Comparison of ENCODE assay signal across 25 cellular contexts in the genomic region with DNA sequence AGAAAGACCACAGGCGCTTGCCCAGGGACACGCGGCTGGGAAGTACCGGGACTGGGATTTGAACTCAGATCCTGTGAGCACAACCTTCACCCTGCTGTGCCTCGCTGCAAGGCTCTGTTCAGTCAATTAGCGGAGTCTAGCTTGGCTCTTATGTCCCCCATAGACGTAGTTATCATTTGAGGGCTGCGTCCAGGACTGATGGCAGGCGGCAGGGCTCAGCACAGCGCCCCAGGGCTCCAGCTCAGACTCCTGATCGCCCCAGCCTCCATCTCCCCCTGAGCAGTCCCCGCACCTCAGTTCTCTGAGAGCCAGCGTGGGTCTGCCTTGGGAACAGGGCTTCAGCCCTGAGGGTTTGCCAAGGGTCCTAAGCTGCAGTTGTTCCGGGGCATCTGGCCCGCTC. TPM values are rescaled to one million over a fixed set of nuclear protein-coding genes. Genes with fewer than 3 reads are reported as not detected.
"Had no signal": no experiment of that assay in that cellular context is flagged by ENCODE, and none has a peak within 500 bp of the region (broad histone marks: within the 10 kb centered on the region; RNA-seq: fewer than 3 reads in every experiment).

No MANE protein-coding gene starts in this region.

- DNase-seq: activated B cell treated with CpG ODN at 0.5 μM for 24 hours; activated CD4-positive, alpha-beta T cell treated with anti-CD3 and anti-CD28 coated beads for 1 hour; activated CD4-positive, alpha-beta T cell treated with anti-CD3 and anti-CD28 coated beads, Interleukin-2, amount 10 ng/mL, durations not matched to agents 24 days and 14 days; activated CD8-positive, alpha-beta T cell treated with anti-CD3 and anti-CD28 coated beads for 36 hours; activated naive CD8-positive, alpha-beta T cell treated with anti-CD3 and anti-CD28 coated beads, Interleukin-2, amount 50 U/mL, for 24 hours; activated T-cell treated with anti-CD3 and anti-CD28 coated beads, Interleukin-2, amount 50 U/mL, for 72 hours; amniotic stem cell; KG1; NCI-H1092; NCI-H1417; NCI-H1930; NCI-H2171; NCI-H2227 treated with DMSO at 0.1 percent for 48 hours; NCI-H446 treated with DMSO at 0.1 percent for 48 hours; NCI-H526; NCI-H774; T-helper 2 cell; T1000 had no signal

- H3K27ac ChIP-seq: SK-N-MC had no signal

- ATAC-seq: activated CD8-positive, alpha-beta T cell treated with anti-CD3 and anti-CD28 coated beads for 36 hours; activated naive CD4-positive, alpha-beta T cell treated with anti-CD3 and anti-CD28 coated beads, Interleukin-2, amount 50 U/mL, for 72 hours; activated naive CD8-positive, alpha-beta T cell treated with anti-CD3 and anti-CD28 coated beads, Interleukin-2, amount 50 U/mL, for 24 hours; activated T-cell treated with anti-CD3 and anti-CD28 coated beads, Interleukin-2, amount 50 U/mL, for 72 hours; T-cell had no signal

- H3K4me3 ChIP-seq: SK-N-MC had no signal

RNA-seq across cellular contexts. Expression of gene MRGPRG, which starts 19.8 kb away (rescaled TPM):
- total RNA-seq: activated B cell treated with CpG ODN at 0.5 μM for 24 hours; activated CD4-positive, alpha-beta T cell treated with anti-CD3 and anti-CD28 coated beads, Interleukin-2, amount 10 ng/mL, durations not matched to agents 24 days and 14 days; activated CD8-positive, alpha-beta T cell treated with anti-CD3 and anti-CD28 coated beads for 36 hours; activated naive CD4-positive, alpha-beta T cell treated with anti-CD3 and anti-CD28 coated beads, Interleukin-2, amount 50 U/mL, for 72 hours; activated T-cell treated with anti-CD3 and anti-CD28 coated beads, Interleukin-2, amount 50 U/mL, for 72 hours; astrocyte; MCF 10A; OCI-LY7; RPMI7951; T-cell had no signal

RNA-seq across cellular contexts. Expression of gene MRGPRE, which starts 33.4 kb away (rescaled TPM):
- total RNA-seq: activated B cell treated with CpG ODN at 0.5 μM for 24 hours; activated CD4-positive, alpha-beta T cell treated with anti-CD3 and anti-CD28 coated beads, Interleukin-2, amount 10 ng/mL, durations not matched to agents 24 days and 14 days; activated CD8-positive, alpha-beta T cell treated with anti-CD3 and anti-CD28 coated beads for 36 hours; activated naive CD4-positive, alpha-beta T cell treated with anti-CD3 and anti-CD28 coated beads, Interleukin-2, amount 50 U/mL, for 72 hours; activated T-cell treated with anti-CD3 and anti-CD28 coated beads, Interleukin-2, amount 50 U/mL, for 72 hours; astrocyte; MCF 10A; OCI-LY7; RPMI7951; T-cell had no signal

RNA-seq across cellular contexts. Expression of gene OSBPL5, which starts 33.7 kb away (rescaled TPM):
- total RNA-seq: activated B cell treated with CpG ODN at 0.5 μM for 24 hours had no signal
